In the genomic region with DNA sequence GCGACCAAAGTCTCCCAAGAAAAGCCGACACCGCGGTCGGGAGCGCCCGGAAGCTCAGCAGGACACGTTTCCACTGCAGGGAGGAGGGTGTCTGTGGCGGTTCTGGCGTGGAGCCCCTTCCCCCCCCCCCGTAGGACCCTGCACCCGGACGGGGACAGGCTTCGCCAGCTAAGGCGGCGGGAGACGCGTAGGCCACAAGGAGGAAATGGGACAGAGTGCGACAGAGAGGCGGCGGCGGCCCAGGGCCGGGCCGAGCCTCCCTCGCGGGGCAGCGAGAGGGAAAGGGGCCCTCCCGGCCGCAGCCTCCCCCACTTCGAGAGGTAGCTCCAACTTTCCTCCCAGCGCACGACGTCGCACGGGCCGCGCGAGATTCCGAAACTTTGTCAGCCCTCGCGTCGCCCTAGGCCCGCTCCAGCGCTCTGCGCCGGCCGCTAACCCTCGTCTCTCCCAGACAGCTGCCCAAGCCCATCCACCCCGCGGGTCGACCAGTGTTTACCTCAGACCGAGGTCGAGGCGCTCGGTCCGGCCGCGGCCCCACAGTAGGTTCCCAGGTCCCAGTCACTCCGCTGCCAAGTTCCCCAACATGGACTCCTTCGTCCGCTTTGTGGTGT, we compare ENCODE assay signal across 1 cellular context.
TF ChIP-seq lines count a peak whose summit lies in the region.

No MANE protein-coding gene starts in this region.

TF ChIP-seq in HepG2, 621 proteins besides CTCF, POLR2A, EP300 and RAD21 (continued from another document and continues in another):
- TF ChIP-seq, protein P1, sequence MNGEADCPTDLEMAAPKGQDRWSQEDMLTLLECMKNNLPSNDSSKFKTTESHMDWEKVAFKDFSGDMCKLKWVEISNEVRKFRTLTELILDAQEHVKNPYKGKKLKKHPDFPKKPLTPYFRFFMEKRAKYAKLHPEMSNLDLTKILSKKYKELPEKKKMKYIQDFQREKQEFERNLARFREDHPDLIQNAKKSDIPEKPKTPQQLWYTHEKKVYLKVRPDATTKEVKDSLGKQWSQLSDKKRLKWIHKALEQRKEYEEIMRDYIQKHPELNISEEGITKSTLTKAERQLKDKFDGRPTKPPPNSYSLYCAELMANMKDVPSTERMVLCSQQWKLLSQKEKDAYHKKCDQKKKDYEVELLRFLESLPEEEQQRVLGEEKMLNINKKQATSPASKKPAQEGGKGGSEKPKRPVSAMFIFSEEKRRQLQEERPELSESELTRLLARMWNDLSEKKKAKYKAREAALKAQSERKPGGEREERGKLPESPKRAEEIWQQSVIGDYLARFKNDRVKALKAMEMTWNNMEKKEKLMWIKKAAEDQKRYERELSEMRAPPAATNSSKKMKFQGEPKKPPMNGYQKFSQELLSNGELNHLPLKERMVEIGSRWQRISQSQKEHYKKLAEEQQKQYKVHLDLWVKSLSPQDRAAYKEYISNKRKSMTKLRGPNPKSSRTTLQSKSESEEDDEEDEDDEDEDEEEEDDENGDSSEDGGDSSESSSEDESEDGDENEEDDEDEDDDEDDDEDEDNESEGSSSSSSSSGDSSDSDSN (CRISPR knock-in tag; IDR thresholded peaks at IDR 0.05): peak; percentile 96
- TF ChIP-seq ELF3 (CRISPR knock-in tag; IDR thresholded peaks at IDR 0.05): no peak; the same call in 1 of the 2 replicates
- TF ChIP-seq, protein P2, sequence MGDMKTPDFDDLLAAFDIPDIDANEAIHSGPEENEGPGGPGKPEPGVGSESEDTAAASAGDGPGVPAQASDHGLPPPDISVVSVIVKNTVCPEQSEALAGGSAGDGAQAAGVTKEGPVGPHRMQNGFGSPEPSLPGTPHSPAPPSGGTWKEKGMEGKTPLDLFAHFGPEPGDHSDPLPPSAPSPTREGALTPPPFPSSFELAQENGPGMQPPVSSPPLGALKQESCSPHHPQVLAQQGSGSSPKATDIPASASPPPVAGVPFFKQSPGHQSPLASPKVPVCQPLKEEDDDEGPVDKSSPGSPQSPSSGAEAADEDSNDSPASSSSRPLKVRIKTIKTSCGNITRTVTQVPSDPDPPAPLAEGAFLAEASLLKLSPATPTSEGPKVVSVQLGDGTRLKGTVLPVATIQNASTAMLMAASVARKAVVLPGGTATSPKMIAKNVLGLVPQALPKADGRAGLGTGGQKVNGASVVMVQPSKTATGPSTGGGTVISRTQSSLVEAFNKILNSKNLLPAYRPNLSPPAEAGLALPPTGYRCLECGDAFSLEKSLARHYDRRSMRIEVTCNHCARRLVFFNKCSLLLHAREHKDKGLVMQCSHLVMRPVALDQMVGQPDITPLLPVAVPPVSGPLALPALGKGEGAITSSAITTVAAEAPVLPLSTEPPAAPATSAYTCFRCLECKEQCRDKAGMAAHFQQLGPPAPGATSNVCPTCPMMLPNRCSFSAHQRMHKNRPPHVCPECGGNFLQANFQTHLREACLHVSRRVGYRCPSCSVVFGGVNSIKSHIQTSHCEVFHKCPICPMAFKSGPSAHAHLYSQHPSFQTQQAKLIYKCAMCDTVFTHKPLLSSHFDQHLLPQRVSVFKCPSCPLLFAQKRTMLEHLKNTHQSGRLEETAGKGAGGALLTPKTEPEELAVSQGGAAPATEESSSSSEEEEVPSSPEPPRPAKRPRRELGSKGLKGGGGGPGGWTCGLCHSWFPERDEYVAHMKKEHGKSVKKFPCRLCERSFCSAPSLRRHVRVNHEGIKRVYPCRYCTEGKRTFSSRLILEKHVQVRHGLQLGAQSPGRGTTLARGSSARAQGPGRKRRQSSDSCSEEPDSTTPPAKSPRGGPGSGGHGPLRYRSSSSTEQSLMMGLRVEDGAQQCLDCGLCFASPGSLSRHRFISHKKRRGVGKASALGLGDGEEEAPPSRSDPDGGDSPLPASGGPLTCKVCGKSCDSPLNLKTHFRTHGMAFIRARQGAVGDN (CRISPR knock-in tag; IDR thresholded peaks at IDR 0.05): peak; percentile 84
- TF ChIP-seq, protein P3, sequence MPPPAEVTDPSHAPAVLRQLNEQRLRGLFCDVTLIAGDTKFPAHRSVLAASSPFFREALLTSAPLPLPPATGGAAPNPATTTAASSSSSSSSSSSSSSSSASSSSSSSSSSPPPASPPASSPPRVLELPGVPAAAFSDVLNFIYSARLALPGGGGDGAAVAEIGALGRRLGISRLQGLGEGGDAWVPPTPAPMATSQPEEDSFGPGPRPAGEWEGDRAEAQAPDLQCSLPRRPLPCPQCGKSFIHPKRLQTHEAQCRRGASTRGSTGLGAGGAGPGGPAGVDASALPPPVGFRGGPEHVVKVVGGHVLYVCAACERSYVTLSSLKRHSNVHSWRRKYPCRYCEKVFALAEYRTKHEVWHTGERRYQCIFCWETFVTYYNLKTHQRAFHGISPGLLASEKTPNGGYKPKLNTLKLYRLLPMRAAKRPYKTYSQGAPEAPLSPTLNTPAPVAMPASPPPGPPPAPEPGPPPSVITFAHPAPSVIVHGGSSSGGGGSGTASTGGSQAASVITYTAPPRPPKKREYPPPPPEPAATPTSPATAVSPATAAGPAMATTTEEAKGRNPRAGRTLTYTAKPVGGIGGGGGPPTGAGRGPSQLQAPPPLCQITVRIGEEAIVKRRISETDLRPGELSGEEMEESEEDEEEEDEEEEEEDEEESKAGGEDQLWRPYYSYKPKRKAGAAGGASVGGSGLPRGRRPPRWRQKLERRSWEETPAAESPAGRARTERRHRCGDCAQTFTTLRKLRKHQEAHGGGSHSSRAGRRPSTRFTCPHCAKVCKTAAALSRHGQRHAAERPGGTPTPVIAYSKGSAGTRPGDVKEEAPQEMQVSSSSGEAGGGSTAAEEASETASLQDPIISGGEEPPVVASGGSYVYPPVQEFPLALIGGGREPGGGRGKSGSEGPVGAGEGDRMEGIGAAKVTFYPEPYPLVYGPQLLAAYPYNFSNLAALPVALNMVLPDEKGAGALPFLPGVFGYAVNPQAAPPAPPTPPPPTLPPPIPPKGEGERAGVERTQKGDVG (CRISPR knock-in tag; IDR thresholded peaks at IDR 0.05; ENCODE audit: borderline replicate concordance): peak; percentile 7; the same call in 1 of the 2 replicates
- TF ChIP-seq CCDC6 (CRISPR knock-in tag; IDR thresholded peaks at IDR 0.05): peak; percentile 38; the same call in 1 of the 2 replicates
- TF ChIP-seq, protein P4, sequence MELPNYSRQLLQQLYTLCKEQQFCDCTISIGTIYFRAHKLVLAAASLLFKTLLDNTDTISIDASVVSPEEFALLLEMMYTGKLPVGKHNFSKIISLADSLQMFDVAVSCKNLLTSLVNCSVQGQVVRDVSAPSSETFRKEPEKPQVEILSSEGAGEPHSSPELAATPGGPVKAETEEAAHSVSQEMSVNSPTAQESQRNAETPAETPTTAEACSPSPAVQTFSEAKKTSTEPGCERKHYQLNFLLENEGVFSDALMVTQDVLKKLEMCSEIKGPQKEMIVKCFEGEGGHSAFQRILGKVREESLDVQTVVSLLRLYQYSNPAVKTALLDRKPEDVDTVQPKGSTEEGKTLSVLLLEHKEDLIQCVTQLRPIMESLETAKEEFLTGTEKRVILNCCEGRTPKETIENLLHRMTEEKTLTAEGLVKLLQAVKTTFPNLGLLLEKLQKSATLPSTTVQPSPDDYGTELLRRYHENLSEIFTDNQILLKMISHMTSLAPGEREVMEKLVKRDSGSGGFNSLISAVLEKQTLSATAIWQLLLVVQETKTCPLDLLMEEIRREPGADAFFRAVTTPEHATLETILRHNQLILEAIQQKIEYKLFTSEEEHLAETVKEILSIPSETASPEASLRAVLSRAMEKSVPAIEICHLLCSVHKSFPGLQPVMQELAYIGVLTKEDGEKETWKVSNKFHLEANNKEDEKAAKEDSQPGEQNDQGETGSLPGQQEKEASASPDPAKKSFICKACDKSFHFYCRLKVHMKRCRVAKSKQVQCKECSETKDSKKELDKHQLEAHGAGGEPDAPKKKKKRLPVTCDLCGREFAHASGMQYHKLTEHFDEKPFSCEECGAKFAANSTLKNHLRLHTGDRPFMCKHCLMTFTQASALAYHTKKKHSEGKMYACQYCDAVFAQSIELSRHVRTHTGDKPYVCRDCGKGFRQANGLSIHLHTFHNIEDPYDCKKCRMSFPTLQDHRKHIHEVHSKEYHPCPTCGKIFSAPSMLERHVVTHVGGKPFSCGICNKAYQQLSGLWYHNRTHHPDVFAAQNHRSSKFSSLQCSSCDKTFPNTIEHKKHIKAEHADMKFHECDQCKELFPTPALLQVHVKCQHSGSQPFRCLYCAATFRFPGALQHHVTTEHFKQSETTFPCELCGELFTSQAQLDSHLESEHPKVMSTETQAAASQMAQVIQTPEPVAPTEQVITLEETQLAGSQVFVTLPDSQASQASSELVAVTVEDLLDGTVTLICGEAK (IDR thresholded peaks at IDR 0.05): no peak
- TF ChIP-seq, protein P4 (CRISPR knock-in tag; IDR thresholded peaks at IDR 0.05): no peak
- TF ChIP-seq ETV5 (CRISPR knock-in tag; IDR thresholded peaks at IDR 0.05; ENCODE audit: borderline replicate concordance): peak; percentile 77
- no peak; the same call in 1 of the 2 replicates for TF ChIP-seq MEIS1 (CRISPR knock-in tag; IDR thresholded peaks at IDR 0.05; ENCODE audit: borderline replicate concordance)
- peak; percentile 18; the same call in 1 of the 2 replicates for TF ChIP-seq ZNF614 (CRISPR knock-in tag; IDR thresholded peaks at IDR 0.05; ENCODE audit: borderline replicate concordance)
- TF ChIP-seq, protein P5, sequence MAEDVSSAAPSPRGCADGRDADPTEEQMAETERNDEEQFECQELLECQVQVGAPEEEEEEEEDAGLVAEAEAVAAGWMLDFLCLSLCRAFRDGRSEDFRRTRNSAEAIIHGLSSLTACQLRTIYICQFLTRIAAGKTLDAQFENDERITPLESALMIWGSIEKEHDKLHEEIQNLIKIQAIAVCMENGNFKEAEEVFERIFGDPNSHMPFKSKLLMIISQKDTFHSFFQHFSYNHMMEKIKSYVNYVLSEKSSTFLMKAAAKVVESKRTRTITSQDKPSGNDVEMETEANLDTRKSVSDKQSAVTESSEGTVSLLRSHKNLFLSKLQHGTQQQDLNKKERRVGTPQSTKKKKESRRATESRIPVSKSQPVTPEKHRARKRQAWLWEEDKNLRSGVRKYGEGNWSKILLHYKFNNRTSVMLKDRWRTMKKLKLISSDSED (CRISPR knock-in tag; IDR thresholded peaks at IDR 0.05): no peak
- TF ChIP-seq TOE1 (CRISPR knock-in tag; IDR thresholded peaks at IDR 0.05): no peak
- TF ChIP-seq TEAD3 (CRISPR knock-in tag; optimal IDR thresholded peaks at IDR 0.05; ENCODE audit: borderline replicate concordance): no peak
- TF ChIP-seq GTF3A (CRISPR knock-in tag; conservative IDR thresholded peaks at IDR 0.05): no peak
- TF ChIP-seq ZNF337 (CRISPR knock-in tag; IDR thresholded peaks at IDR 0.05; ENCODE audit: borderline replicate concordance, low read depth): peak; percentile 15; the same call in 1 of the 2 replicates
- TF ChIP-seq KDM6A (CRISPR knock-in tag; IDR thresholded peaks at IDR 0.05; ENCODE audit: low read depth): no peak
- TF ChIP-seq, protein P6, sequence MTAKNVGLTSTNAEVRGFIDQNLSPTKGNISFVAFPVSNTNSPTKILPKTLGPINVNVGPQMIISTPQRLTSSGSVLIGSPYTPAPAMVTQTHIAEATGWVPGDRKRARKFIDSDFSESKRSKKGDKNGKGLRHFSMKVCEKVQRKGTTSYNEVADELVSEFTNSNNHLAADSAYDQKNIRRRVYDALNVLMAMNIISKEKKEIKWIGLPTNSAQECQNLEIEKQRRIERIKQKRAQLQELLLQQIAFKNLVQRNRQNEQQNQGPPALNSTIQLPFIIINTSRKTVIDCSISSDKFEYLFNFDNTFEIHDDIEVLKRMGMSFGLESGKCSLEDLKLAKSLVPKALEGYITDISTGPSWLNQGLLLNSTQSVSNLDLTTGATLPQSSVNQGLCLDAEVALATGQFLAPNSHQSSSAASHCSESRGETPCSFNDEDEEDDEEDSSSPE (CRISPR knock-in tag; IDR thresholded peaks at IDR 0.05): 0 out of 2 replicates have a peak, but pooled peaks have one; percentile 13
- no peak for TF ChIP-seq ZNF44 (CRISPR knock-in tag; IDR thresholded peaks at IDR 0.05)
- TF ChIP-seq ZNF160 (CRISPR knock-in tag; IDR thresholded peaks at IDR 0.05): no peak
- 0 out of 2 replicates have a peak, but pooled peaks have one; percentile 31 for TF ChIP-seq GTF2F1 (IDR thresholded peaks at IDR 0.05; ENCODE audit: low read length)
- TF ChIP-seq, protein P7, sequence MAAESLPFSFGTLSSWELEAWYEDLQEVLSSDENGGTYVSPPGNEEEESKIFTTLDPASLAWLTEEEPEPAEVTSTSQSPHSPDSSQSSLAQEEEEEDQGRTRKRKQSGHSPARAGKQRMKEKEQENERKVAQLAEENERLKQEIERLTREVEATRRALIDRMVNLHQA (CRISPR knock-in tag; IDR thresholded peaks at IDR 0.05): no peak
- TF ChIP-seq SRSF1 (optimal IDR thresholded peaks at IDR 0.05; ENCODE audit: low read depth, low read length): peak; percentile 79
- no peak for TF ChIP-seq ZNF235 (CRISPR knock-in tag; IDR thresholded peaks at IDR 0.05; ENCODE audit: borderline replicate concordance)
- no peak; the same call in 1 of the 2 replicates for TF ChIP-seq ZC3H4 (CRISPR knock-in tag; IDR thresholded peaks at IDR 0.05; ENCODE audit: borderline replicate concordance)
- no peak for TF ChIP-seq CHD4 (IDR thresholded peaks at IDR 0.05; ENCODE audit: borderline replicate concordance, low read length)
- no peak for TF ChIP-seq JUN (CRISPR knock-in tag; IDR thresholded peaks at IDR 0.05)
- peak; percentile 60; the same call in 1 of the 2 replicates for TF ChIP-seq HOXA3 (CRISPR knock-in tag; IDR thresholded peaks at IDR 0.05)
- TF ChIP-seq SAFB2 (CRISPR knock-in tag; IDR thresholded peaks at IDR 0.05; ENCODE audit: borderline replicate concordance, low read depth): 0 out of 2 replicates have a peak, but pooled peaks have one; percentile 3
- TF ChIP-seq GABPA (IDR thresholded peaks at IDR 0.05; ENCODE audit: low read depth, low read length): no peak
- TF ChIP-seq GABPA (CRISPR knock-in tag; IDR thresholded peaks at IDR 0.05; ENCODE audit: low read depth): no peak; the same call in 1 of the 2 replicates
- no peak; the same call in 1 of the 2 replicates for TF ChIP-seq FOSL1 (CRISPR knock-in tag; IDR thresholded peaks at IDR 0.05; ENCODE audit: borderline replicate concordance)
- TF ChIP-seq ZNF792 (CRISPR knock-in tag; IDR thresholded peaks at IDR 0.05): no peak
- no peak for TF ChIP-seq POLR2AphosphoS2 (IDR thresholded peaks at IDR 0.05; ENCODE audit: low read depth, low read length)
- no peak for TF ChIP-seq ZNF207 (IDR thresholded peaks at IDR 0.05; ENCODE audit: borderline replicate concordance)
